ENCODE assay signal across 8 cellular contexts in the genomic region with DNA sequence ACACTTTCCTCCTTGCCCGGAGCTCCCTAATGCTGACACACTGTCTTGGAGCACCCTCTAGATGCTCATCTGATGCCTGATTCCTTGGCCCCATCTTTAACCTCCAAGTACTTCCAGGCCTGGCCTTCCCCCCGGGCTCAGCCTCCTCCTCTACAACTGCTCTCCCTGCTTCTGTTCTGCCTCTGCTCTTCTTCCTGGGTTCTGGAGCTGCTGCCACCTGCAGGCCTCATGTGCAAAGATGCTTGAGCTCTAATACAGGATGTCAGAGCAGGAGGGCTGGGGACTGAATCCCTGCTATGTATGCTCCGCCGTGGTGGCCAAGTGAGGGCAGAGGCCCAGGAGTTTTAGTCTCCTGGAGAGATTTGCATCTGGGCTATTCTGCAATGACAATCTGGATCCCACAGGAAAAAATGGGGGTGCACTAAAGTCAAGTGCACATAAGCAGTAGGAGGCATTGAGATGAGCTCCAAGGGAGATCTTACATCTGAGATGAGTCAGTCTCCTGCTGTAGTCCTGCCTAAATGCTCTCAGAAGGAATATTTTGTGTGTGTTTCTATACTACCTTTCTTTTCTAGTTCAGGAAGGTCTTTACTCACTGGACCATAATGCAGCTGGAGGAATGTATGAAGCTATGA.
DNase-seq lines count a peak whose midpoint lies in the region; ATAC-seq and TF ChIP-seq lines count a peak whose summit lies in the region.

No MANE protein-coding gene starts in this region.

- DNase-seq in NCI-H2107 treated with DMSO at 0.1 percent for 48 hours (lab: John Stamatoyannopoulos, UW; ENCODE audit: unreplicated experiment) (peak; percentile 43), NCI-H2107 (lab: John Stamatoyannopoulos, UW) (no peak), RPMI8226 (peak; percentile 82), astrocyte of the spinal cord (ENCODE audit: low read depth, low spot score) (peak; percentile 72), iPS-NIHi7 (ENCODE audit: extremely low spot score) (peak; percentile 72)
- DNase-seq in stimulated activated CD4-positive, alpha-beta T cell treated with anti-CD3 and anti-CD28 coated beads, Interleukin-1b, Interleukin-23, amount 100 ng/mL, for 48 hours, result peak; percentile 37

- in situ Hi-C loops in astrocyte of the spinal cord (cut with HindIII; ENCODE audit: low sequenced_read_pairs), result no loop called here

- TF ChIP-seq EP300 in Ishikawa (IDR thresholded peaks at IDR 0.05; ENCODE audit: borderline replicate concordance), result no peak

- peak; percentile 89 for TF ChIP-seq CTCF in astrocyte of the spinal cord (IDR thresholded peaks at IDR 0.05; ENCODE audit: low read depth, low read length)

- peak; percentile 67 for TF ChIP-seq RAD21 in Ishikawa (IDR thresholded peaks at IDR 0.05; ENCODE audit: low read depth)

- no peak for ATAC-seq in GM19467 (IDR thresholded peaks at IDR 0.05; ENCODE audit: unreplicated experiment)

- no peak overlapping the region for H3K4me3 ChIP-seq in astrocyte of the spinal cord (ENCODE audit: low read depth, low read length)

TF ChIP-seq in Ishikawa, 13 proteins besides CTCF, POLR2A, EP300 and RAD21:
- TF ChIP-seq YY1 (IDR thresholded peaks at IDR 0.05; ENCODE audit: low read depth), result no peak
TF ChIP-seq in Ishikawa: peak in this region for 0.
